Comparison of ENCODE assay signal across 19 cellular contexts in genomic region chr6:84967965-84968364, GRCh38.
"Had no signal": no experiment of that assay in that cellular context is flagged by ENCODE, and none has a peak within 500 bp of the region (broad histone marks: within the 10 kb centered on the region; RNA-seq: fewer than 3 reads in every experiment).

No MANE protein-coding gene starts in this region.

- H3K27me3 ChIP-seq: adrenal gland, body of pancreas, breast epithelium, SJCRH30 had no signal

- ATAC-seq: activated naive CD4-positive, alpha-beta T cell treated with anti-CD3 and anti-CD28 coated beads, Interleukin-2, amount 50 U/mL, for 72 hours; activated T-cell treated with anti-CD3 and anti-CD28 coated beads, Interleukin-2, amount 50 U/mL, for 4 hours; body of pancreas; Panc1 had no signal

- H3K27ac Mint-ChIP-seq: activated CD4-positive, alpha-beta memory T cell treated with anti-CD3 and anti-CD28 coated beads, Interleukin-2, amount 10 ng/mL, durations not matched to agents 7 days and 5 days; activated naive CD4-positive, alpha-beta T cell treated with anti-CD3 and anti-CD28 coated beads for 36 hours; activated naive CD4-positive, alpha-beta T cell treated with anti-CD3 and anti-CD28 coated beads, Interleukin-2, amount 50 U/mL, for 72 hours; activated T-helper 1 cell treated with anti-CD3 and anti-CD28 coated beads, Interleukin-12 subunit alpha, Interleukin-12 subunit beta, Interleukin-2, Interleukin-4 antibody, amounts not matched to agents 30 ng/mL and 10 ng/mL and 1 ng/mL, durations not matched to agents 14 hours and 24 hours and 36 hours had no signal

- H3K4me1 ChIP-seq: adrenal gland, body of pancreas, breast epithelium, SJCRH30 had no signal

- H3K36me3 Mint-ChIP-seq: activated naive CD4-positive, alpha-beta T cell treated with anti-CD3 and anti-CD28 coated beads, Interleukin-2, amount 50 U/mL, for 72 hours had no signal

- H3K36me3 ChIP-seq: adrenal gland, breast epithelium, SJCRH30, WERI-Rb-1 had no signal

- H3K27me3 Mint-ChIP-seq: activated CD4-positive, alpha-beta memory T cell treated with anti-CD3 and anti-CD28 coated beads, Interleukin-2, amount 10 ng/mL, durations not matched to agents 7 days and 5 days had no signal

- H3K4me3 Mint-ChIP-seq: activated CD4-positive, alpha-beta memory T cell treated with anti-CD3 and anti-CD28 coated beads, Interleukin-2, amount 10 ng/mL, durations not matched to agents 7 days and 5 days; activated naive CD4-positive, alpha-beta T cell treated with anti-CD3 and anti-CD28 coated beads for 36 hours; activated T-cell treated with anti-CD3 and anti-CD28 coated beads, Interleukin-2, amount 50 U/mL, for 4 hours; activated T-helper 1 cell treated with anti-CD3 and anti-CD28 coated beads, Interleukin-12 subunit alpha, Interleukin-12 subunit beta, Interleukin-2, Interleukin-4 antibody, amounts not matched to agents 30 ng/mL and 10 ng/mL and 1 ng/mL, durations not matched to agents 14 hours and 24 hours and 36 hours had no signal

- H3K4me3 ChIP-seq: adrenal gland, body of pancreas, breast epithelium, SJCRH30 had no signal

- H3K27ac ChIP-seq: adrenal gland, body of pancreas, breast epithelium, SJCRH30, SK-N-MC, WERI-Rb-1 had no signal

- H3K9me3 ChIP-seq: adrenal gland, body of pancreas, SJCRH30 had no signal

- DNase-seq: activated CD4-positive, alpha-beta memory T cell treated with anti-CD3 and anti-CD28 coated beads, Interleukin-2, amount 10 ng/mL, durations not matched to agents 7 days and 5 days; activated CD4-positive, alpha-beta T cell treated with anti-CD3 and anti-CD28 coated beads for 1 hour; activated CD4-positive, alpha-beta T cell treated with anti-CD3 and anti-CD28 coated beads for 48 hours; activated CD4-positive, CD25-positive, alpha-beta regulatory T cell; activated gamma-delta T cell treated with Interleukin-2 at 50 U/mL for 16 hours; activated naive CD4-positive, alpha-beta T cell treated with anti-CD3 and anti-CD28 coated beads for 36 hours; activated T-cell treated with anti-CD3 and anti-CD28 coated beads, Interleukin-2, amount 50 U/mL, for 4 hours; NCI-H187 treated with DMSO at 0.1 percent for 48 hours; NCI-H510A treated with DMSO at 0.1 percent for 48 hours; T1000 had no signal

- H3K4me1 Mint-ChIP-seq: activated CD4-positive, alpha-beta memory T cell treated with anti-CD3 and anti-CD28 coated beads, Interleukin-2, amount 10 ng/mL, durations not matched to agents 7 days and 5 days had no signal
